In the genomic region with DNA sequence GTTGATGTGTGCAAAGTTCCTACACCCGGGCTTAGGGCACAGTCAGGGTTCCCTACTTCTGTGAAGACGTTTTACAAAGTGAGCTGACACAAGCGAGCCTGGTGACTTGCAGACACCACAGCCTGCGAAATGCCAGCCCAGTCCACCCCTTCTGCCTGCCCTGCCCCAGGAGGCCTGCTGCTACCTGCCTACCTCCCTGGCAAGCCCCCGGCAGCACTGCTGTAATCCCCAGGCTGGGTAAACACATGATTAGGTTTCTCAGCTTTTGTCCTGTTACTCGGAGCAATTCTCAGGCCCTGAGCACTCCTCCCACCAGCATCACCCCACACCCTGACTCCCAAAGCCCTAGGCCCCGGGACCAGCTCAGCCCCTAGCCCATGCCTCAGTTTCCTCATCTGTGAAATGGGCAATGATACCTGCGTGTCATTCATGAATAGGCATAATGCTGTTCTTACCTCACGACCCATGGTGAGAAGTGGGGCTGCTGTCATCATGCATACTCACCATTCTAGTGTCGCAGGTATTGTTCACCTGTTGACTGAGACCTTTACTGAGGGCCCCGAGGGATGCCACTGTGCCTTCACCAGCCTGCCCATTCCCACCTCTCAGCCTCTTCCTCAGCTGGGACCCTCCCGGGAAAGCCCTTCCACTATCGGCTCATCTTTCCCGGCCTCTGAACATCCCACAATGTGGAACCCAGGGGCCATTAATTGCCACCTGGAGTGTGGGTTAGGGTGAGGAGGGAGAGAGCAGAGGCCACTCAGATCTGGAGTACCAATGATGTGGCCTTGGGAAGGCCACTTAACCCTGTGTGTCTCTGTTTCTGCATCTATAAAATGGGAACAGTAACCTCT, we compare ENCODE assay signal across 15 cellular contexts. TPM values are rescaled to one million over a fixed set of nuclear protein-coding genes. Genes with fewer than 3 reads are reported as not detected.
DNase-seq lines count a peak whose midpoint lies in the region; ATAC-seq and TF ChIP-seq lines count a peak whose summit lies in the region.
"Had no signal": no experiment of that assay in that cellular context is flagged by ENCODE, and none has a peak within 500 bp of the region (broad histone marks: within the 10 kb centered on the region; RNA-seq: fewer than 3 reads in every experiment).

No MANE protein-coding gene starts in this region.

- no TSS peak for BruUV-seq in PC-9 (replicated peaks; lab: Mats Ljungman, UMichigan)

- H3K4me3 ChIP-seq in PC-9 (no peak overlapping the region), esophagus (ENCODE audit: low read depth in 1 of 2, low read length in 2 of 2) (no peak overlapping the region), thyroid gland (replicated peaks in 1 of 3) (no peak overlapping the region)
- H3K4me3 ChIP-seq: BLaER1 treated with 17β-estradiol and CSF1 and Interleukin-3, amounts not matched to agents 10 nM and 100 nM; thoracic aorta had no signal

- H3K36me3 ChIP-seq in PC-9 (ENCODE audit: low read depth) (no peaks in the 10 kb centered on the region), esophagus (ENCODE audit: control insufficient read depth in 2 of 2, insufficient read depth in 2 of 2, low read length in 1 of 2) (no peaks in the 10 kb centered on the region), thyroid gland (no peaks in the 10 kb centered on the region)
- H3K36me3 ChIP-seq: BLaER1 treated with 17β-estradiol and CSF1 and Interleukin-3, amounts not matched to agents 10 nM and 100 nM; thoracic aorta had no signal

- DNase-seq in NCI-H345 (lab: John Stamatoyannopoulos, UW) (peak; percentile 10), NCI-H345 treated with DMSO at 0.1 percent for 48 hours (lab: John Stamatoyannopoulos, UW; ENCODE audit: unreplicated experiment) (no peak), PC-9 (no peak), thyroid gland (no peak), head of caudate nucleus (no peak), GM13977 (ENCODE audit: low spot score) (no peak)
- DNase-seq: activated CD4-positive, alpha-beta T cell treated with anti-CD3 and anti-CD28 coated beads for 36 hours; GOT3; NCI-H1694; T-helper 9 cell had no signal

- H3K27me3 ChIP-seq in PC-9 (ENCODE audit: insufficient read depth, low read depth) (no peaks in the 10 kb centered on the region), esophagus (ENCODE audit: control insufficient read depth in 1 of 2, insufficient read depth in 2 of 2, low read length in 2 of 2) (no peaks in the 10 kb centered on the region), thyroid gland (no peaks in the 10 kb centered on the region)

- no peaks in the 10 kb centered on the region for H3K9me2 ChIP-seq in PC-9 (ENCODE audit: insufficient read depth)
- H3K9me2 ChIP-seq: SK-N-SH had no signal

- no peaks in the 10 kb centered on the region for H4K20me1 ChIP-seq in PC-9 (ENCODE audit: insufficient read depth)
- H4K20me1 ChIP-seq: BLaER1 treated with 17β-estradiol and CSF1 and Interleukin-3, amounts not matched to agents 10 nM and 100 nM had no signal

- no peak overlapping the region for H2AFZ ChIP-seq in PC-9

- H3K4me1 ChIP-seq in PC-9 (replicated peaks; ENCODE audit: insufficient read depth) (peaks cover 54% of the 10 kb centered on the region), esophagus (ENCODE audit: control insufficient read depth in 2 of 2, insufficient read depth in 2 of 2, low read length in 1 of 2) (peaks cover 7 to 55% of the 10 kb centered on the region in 2 donors), thyroid gland (peaks cover 17 to 57% of the 10 kb centered on the region in 2 donors)

- no peaks in the 10 kb centered on the region for H3K9me3 ChIP-seq in PC-9 (ENCODE audit: insufficient read depth, low read depth)
- H3K9me3 ChIP-seq in esophagus (ENCODE audit: control insufficient read depth in 2 of 2, insufficient read depth in 1 of 2, low read depth in 1 of 2, low read length in 1 of 2) = no peaks in the 10 kb centered on the region
- H3K9me3 ChIP-seq in thyroid gland = no peaks in the 10 kb centered on the region
- H3K9me3 ChIP-seq: BLaER1 treated with 17β-estradiol and CSF1 and Interleukin-3, amounts not matched to agents 10 nM and 100 nM; SK-N-SH; thoracic aorta had no signal

- H3K4me2 ChIP-seq in PC-9 = peak overlapping the region; percentile 48

- no peak for ATAC-seq in GM21786 (IDR thresholded peaks at IDR 0.05; ENCODE audit: unreplicated experiment)
- ATAC-seq: activated CD4-positive, alpha-beta T cell treated with anti-CD3 and anti-CD28 coated beads for 36 hours had no signal

- CTCF ChIA-PET in PC-9 (lab: Charles Lee) = interaction anchor here (0.6 to 1.0 kb wide), 2 partner anchors 53 to 54 kb away, joined by 5 to 7 read pairs; no protein-coding TSS in a partner anchor

- H3K27ac ChIP-seq in PC-9 (peak overlapping the region; percentile 62), esophagus (ENCODE audit: low read depth in 2 of 2, low read length in 1 of 2) (peak overlapping the region; percentile 19 to 61), thyroid gland (peak overlapping the region in 2 of 3 donors; percentile 41 to 60)
- H3K27ac ChIP-seq: thoracic aorta had no signal

- TF ChIP-seq POLR2A in thyroid gland (IDR thresholded peaks at IDR 0.05) = no peak

- POLR2A ChIA-PET in PC-9 (lab: Charles Lee; ENCODE audit: unreplicated experiment) = interaction anchor here (0.6 kb wide), 2 partner anchors 25 to 218 kb away, joined by 3 read pairs; no protein-coding TSS in a partner anchor

- in situ Hi-C loops in GM13977 (cut with MboI; ENCODE audit: low pct_unique_long_range_greater_than_20kb, low sequenced_read_pairs, unreplicated experiment) = no loop called here

- peaks cover 36% of the 10 kb centered on the region; the same call in 1 of the 2 replicates for H3F3A ChIP-seq in PC-9 (ENCODE audit: insufficient read depth, low read depth)

- intact Hi-C loops in PC-9 (cut with micrococcal nuclease; ENCODE audit: unreplicated experiment) = loop anchor here (1.0 to 5.0 kb wide), 4 partner anchors 34 to 169 kb away; no protein-coding TSS in a partner anchor
- intact Hi-C loops in thyroid gland (cut with DNase I) = loop anchor here (10.0 kb wide), 1 partner anchor 166 kb away; no protein-coding TSS in a partner anchor
- intact Hi-C loops in head of caudate nucleus (cut with DNase I) = no loop called here

- WGBS in esophagus, 2 donors = 63 to 69% methylated on average over 14 of the region's 14 CpGs
- 91 to 94% methylated on average over 14 of the region's 14 CpGs for WGBS in thyroid gland, 2 donors

- TF ChIP-seq CTCF in PC-9 (conservative IDR thresholded peaks at IDR 0.05) = no peak
- no peak for TF ChIP-seq CTCF in thyroid gland (IDR thresholded peaks at IDR 0.05)
- TF ChIP-seq CTCF in GM13977 (IDR thresholded peaks at IDR 0.05; ENCODE audit: extremely low read depth, insufficient read depth, missing control alignments) = no peak

- no peaks in the 10 kb centered on the region for H3K79me2 ChIP-seq in PC-9 (ENCODE audit: low read depth)

RNA-seq across cellular contexts. Expression of a gene that starts 31.5 kb away (rescaled TPM):
- total RNA-seq in PC-9 (2021) (84.9 and 122 TPM in 2 replicates), thyroid gland (10 to 100 TPM; 42.7 to 98.0 (median 72.5) TPM)
- 1 to 10 TPM; 2.5 to 3.8 TPM for polyA plus RNA-seq in esophagus
